ENCODE assay signal across 2 cellular contexts in the genomic region with DNA sequence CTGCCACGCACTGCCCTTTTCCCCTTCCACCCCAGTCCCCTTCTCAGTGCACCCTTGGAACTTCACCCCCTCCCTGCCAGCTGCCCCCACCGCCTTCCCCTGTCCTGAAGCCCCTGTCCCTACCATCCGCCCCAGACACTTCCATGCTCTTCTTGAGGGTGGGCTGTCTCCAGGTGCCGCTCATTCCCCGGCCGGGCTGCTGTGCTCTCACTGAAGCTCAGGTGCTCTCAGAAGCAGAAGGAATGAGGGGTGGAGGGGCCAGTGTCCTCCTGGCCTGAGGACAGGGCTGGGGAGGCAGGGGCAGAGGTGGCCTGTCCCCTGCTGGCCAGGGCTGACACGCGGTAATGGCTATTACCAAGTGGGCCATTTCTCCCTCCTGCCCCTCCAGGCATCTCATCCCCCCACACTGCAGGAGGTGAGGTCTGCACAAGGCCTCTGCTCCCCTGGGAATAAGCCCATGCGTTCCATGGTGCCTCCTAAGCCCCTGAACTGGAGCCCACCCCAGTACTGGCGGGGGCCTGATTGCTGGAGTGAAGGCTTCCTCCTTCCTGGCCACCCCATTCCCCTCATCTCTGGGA.
TF ChIP-seq lines count a peak whose summit lies in the region.

No MANE protein-coding gene starts in this region.

TF ChIP-seq in IMR-90, 13 proteins besides CTCF, POLR2A, EP300 and RAD21:
- TF ChIP-seq RCOR1 (IDR thresholded peaks at IDR 0.05; ENCODE audit: insufficient replicate concordance, low read length) (no peak), RFX5 (IDR thresholded peaks at IDR 0.05; ENCODE audit: low read depth, low read length) (no peak), MAFK (IDR thresholded peaks at IDR 0.05; ENCODE audit: low read depth, low read length) (no peak), CHD1 (IDR thresholded peaks at IDR 0.05; ENCODE audit: low read depth, low read length) (no peak), FOS (IDR thresholded peaks at IDR 0.05; ENCODE audit: low read depth, low read length) (no peak), BHLHE40 (IDR thresholded peaks at IDR 0.05; ENCODE audit: low read depth, low read length) (no peak), CEBPB (IDR thresholded peaks at IDR 0.05; ENCODE audit: low read depth, low read length) (no peak), MXI1 (IDR thresholded peaks at IDR 0.05; ENCODE audit: borderline replicate concordance, low read depth, low read length) (no peak), MAZ (IDR thresholded peaks at IDR 0.05; ENCODE audit: borderline replicate concordance, low read depth, low read length) (no peak)
- TF ChIP-seq, protein P1, sequence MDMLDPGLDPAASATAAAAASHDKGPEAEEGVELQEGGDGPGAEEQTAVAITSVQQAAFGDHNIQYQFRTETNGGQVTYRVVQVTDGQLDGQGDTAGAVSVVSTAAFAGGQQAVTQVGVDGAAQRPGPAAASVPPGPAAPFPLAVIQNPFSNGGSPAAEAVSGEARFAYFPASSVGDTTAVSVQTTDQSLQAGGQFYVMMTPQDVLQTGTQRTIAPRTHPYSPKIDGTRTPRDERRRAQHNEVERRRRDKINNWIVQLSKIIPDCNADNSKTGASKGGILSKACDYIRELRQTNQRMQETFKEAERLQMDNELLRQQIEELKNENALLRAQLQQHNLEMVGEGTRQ (IDR thresholded peaks at IDR 0.05; ENCODE audit: low read depth, low read length) = no peak
TF ChIP-seq in IMR-90: peak in this region for 0.

TF ChIP-seq in GM12878, 131 proteins besides CTCF, POLR2A, EP300 and RAD21:
- TF ChIP-seq, protein P2, sequence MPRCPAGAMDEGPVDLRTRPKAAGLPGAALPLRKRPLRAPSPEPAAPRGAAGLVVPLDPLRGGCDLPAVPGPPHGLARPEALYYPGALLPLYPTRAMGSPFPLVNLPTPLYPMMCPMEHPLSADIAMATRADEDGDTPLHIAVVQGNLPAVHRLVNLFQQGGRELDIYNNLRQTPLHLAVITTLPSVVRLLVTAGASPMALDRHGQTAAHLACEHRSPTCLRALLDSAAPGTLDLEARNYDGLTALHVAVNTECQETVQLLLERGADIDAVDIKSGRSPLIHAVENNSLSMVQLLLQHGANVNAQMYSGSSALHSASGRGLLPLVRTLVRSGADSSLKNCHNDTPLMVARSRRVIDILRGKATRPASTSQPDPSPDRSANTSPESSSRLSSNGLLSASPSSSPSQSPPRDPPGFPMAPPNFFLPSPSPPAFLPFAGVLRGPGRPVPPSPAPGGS (IDR thresholded peaks at IDR 0.05; ENCODE audit: borderline replicate concordance, insufficient read depth, low read depth, low read length, poor library complexity, severe bottlenecking) = no peak
- TF ChIP-seq GATAD2B (conservative IDR thresholded peaks at IDR 0.05; ENCODE audit: low read depth) (peak; percentile 40; the same call in 1 of the 2 replicates), NFIC (IDR thresholded peaks at IDR 0.05; ENCODE audit: low read depth, low read length) (no peak), JUND (IDR thresholded peaks at IDR 0.05; ENCODE audit: low read depth, low read length) (no peak), JUNB (IDR thresholded peaks at IDR 0.05) (no peak), MEF2B (IDR thresholded peaks at IDR 0.05; ENCODE audit: partially characterized antibody, poor library complexity, severe bottlenecking) (peak; percentile 82), SMARCA5 (IDR thresholded peaks at IDR 0.05) (peak; percentile 52; the same call in 1 of the 2 replicates), SIN3A (IDR thresholded peaks at IDR 0.05; ENCODE audit: low read depth, low read length) (no peak), CREB1 (IDR thresholded peaks at IDR 0.05; ENCODE audit: low read depth) (no peak), GABPA (IDR thresholded peaks at IDR 0.05; ENCODE audit: low read depth) (no peak)
- TF ChIP-seq, protein P3, sequence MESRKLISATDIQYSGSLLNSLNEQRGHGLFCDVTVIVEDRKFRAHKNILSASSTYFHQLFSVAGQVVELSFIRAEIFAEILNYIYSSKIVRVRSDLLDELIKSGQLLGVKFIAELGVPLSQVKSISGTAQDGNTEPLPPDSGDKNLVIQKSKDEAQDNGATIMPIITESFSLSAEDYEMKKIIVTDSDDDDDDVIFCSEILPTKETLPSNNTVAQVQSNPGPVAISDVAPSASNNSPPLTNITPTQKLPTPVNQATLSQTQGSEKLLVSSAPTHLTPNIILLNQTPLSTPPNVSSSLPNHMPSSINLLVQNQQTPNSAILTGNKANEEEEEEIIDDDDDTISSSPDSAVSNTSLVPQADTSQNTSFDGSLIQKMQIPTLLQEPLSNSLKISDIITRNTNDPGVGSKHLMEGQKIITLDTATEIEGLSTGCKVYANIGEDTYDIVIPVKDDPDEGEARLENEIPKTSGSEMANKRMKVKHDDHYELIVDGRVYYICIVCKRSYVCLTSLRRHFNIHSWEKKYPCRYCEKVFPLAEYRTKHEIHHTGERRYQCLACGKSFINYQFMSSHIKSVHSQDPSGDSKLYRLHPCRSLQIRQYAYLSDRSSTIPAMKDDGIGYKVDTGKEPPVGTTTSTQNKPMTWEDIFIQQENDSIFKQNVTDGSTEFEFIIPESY (IDR thresholded peaks at IDR 0.05) = peak; percentile 96
- TF ChIP-seq, protein P4, sequence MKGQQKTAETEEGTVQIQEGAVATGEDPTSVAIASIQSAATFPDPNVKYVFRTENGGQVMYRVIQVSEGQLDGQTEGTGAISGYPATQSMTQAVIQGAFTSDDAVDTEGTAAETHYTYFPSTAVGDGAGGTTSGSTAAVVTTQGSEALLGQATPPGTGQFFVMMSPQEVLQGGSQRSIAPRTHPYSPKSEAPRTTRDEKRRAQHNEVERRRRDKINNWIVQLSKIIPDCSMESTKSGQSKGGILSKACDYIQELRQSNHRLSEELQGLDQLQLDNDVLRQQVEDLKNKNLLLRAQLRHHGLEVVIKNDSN (IDR thresholded peaks at IDR 0.05; ENCODE audit: borderline replicate concordance, extremely low read length, insufficient read depth, low read depth, low read length) = no peak
- TF ChIP-seq, protein P5, sequence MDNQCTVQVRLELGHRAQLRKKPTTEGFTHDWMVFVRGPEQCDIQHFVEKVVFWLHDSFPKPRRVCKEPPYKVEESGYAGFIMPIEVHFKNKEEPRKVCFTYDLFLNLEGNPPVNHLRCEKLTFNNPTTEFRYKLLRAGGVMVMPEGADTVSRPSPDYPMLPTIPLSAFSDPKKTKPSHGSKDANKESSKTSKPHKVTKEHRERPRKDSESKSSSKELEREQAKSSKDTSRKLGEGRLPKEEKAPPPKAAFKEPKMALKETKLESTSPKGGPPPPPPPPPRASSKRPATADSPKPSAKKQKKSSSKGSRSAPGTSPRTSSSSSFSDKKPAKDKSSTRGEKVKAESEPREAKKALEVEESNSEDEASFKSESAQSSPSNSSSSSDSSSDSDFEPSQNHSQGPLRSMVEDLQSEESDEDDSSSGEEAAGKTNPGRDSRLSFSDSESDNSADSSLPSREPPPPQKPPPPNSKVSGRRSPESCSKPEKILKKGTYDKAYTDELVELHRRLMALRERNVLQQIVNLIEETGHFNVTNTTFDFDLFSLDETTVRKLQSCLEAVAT (IDR thresholded peaks at IDR 0.05) = no peak
